Comparison of ENCODE assay signal across 25 cellular contexts in genomic region chr1:230646710-230647302, GRCh38. TPM values are rescaled to one million over a fixed set of nuclear protein-coding genes. Genes with fewer than 3 reads are reported as not detected.
DNase-seq lines count a peak whose midpoint lies in the region; ATAC-seq and TF ChIP-seq lines count a peak whose summit lies in the region.
"Had no signal": no experiment of that assay in that cellular context is flagged by ENCODE, and none has a peak within 500 bp of the region (broad histone marks: within the 10 kb centered on the region; RNA-seq: fewer than 3 reads in every experiment).

No MANE protein-coding gene starts in this region.

- H2BK15ac ChIP-seq in H9 (ENCODE audit: low read depth, low read length), result no peak overlapping the region

- H4K91ac ChIP-seq in H9 (ENCODE audit: insufficient read length, low read depth, low read length), result no peak overlapping the region

- peaks cover 11% of the 10 kb centered on the region for H3K79me1 ChIP-seq in H9 (ENCODE audit: insufficient read depth, low read depth, low read length, poor library complexity, severe bottlenecking)

- H4K8ac ChIP-seq in H9 (replicated peaks; ENCODE audit: insufficient read length, low read depth, low read length), result no peak overlapping the region

- H3K23ac ChIP-seq in H9 (ENCODE audit: insufficient read length, low read depth, low read length), result no peak overlapping the region

- no peak for TF ChIP-seq CTCF in Loucy (conservative IDR thresholded peaks at IDR 0.05; ENCODE audit: low read length)
- no peak for TF ChIP-seq CTCF in H9 (conservative IDR thresholded peaks at IDR 0.05)

- no peak overlapping the region for H3K9ac ChIP-seq in Loucy (ENCODE audit: low read depth, low read length, poor library complexity, severe bottlenecking)
- no peak overlapping the region for H3K9ac ChIP-seq in H9 (ENCODE audit: extremely low read depth, insufficient read length, low read length)

- H3K27me3 Mint-ChIP-seq in naive thymus-derived CD4-positive, alpha-beta T cell, result no peaks in the 10 kb centered on the region
- H3K27me3 Mint-ChIP-seq in H9 (ENCODE audit: low read depth), result no peaks in the 10 kb centered on the region

- H3K27ac Mint-ChIP-seq in naive thymus-derived CD4-positive, alpha-beta T cell, result no peak overlapping the region
- H3K27ac Mint-ChIP-seq in stimulated activated effector memory CD8-positive, alpha-beta T cell treated with anti-CD3 and anti-CD28 coated beads, Interleukin-12 subunit alpha, Interleukin-12 subunit beta, amount 100 ng/mL, for 72 hours, result peak overlapping the region; percentile 57
- no peak overlapping the region for H3K27ac Mint-ChIP-seq in H9
- H3K27ac Mint-ChIP-seq: CD14-positive monocyte, GM23338 had no signal

- H3K4me2 ChIP-seq in Loucy (ENCODE audit: low read depth, low read length, poor library complexity, severe bottlenecking) (peak overlapping the region; percentile 55), H9 (ENCODE audit: insufficient read depth, insufficient read length, low read length) (no peak overlapping the region)
- H3K4me2 ChIP-seq: GM23338 had no signal

- H3K9me3 ChIP-seq in Loucy (ENCODE audit: insufficient read depth, low read depth, low read length) (no peaks in the 10 kb centered on the region), H9 (ENCODE audit: control insufficient read depth, low read depth, low read length) (no peaks in the 10 kb centered on the region)
- H3K9me3 ChIP-seq in naive thymus-derived CD4-positive, alpha-beta T cell (ENCODE audit: control insufficient read depth in 2 of 3, low read length in 3 of 3), result no peaks in the 10 kb centered on the region
- H3K9me3 ChIP-seq: BE2C, HAP-1 had no signal

- H3K4ac ChIP-seq in H9 (ENCODE audit: low read depth, low read length), result no peak overlapping the region

- H2AFZ ChIP-seq in Loucy (ENCODE audit: low read length) (no peak overlapping the region), H9 (ENCODE audit: low read length) (no peak overlapping the region)
- H2AFZ ChIP-seq: GM23338 had no signal

- H3K36me3 ChIP-seq in Loucy (ENCODE audit: insufficient read depth, low read length), result no peaks in the 10 kb centered on the region
- H3K36me3 ChIP-seq in naive thymus-derived CD4-positive, alpha-beta T cell (ENCODE audit: control insufficient read depth in 2 of 3, insufficient read depth in 3 of 3, low read length in 3 of 3), result peaks cover 0 to 14% (median 0%) of the 10 kb centered on the region in 3 experiments
- H3K36me3 ChIP-seq: BE2C, HAP-1 had no signal

- H3K14ac ChIP-seq in H9 (ENCODE audit: insufficient read depth, low read length), result no peak overlapping the region

- no peak overlapping the region for H2BK5ac ChIP-seq in H9 (ENCODE audit: insufficient read length, low read length)

- H3K36me3 Mint-ChIP-seq in naive thymus-derived CD4-positive, alpha-beta T cell, result peaks cover 0 to 37% (median 17%) of the 10 kb centered on the region in 5 donors
- H3K36me3 Mint-ChIP-seq in stimulated activated effector memory CD8-positive, alpha-beta T cell treated with anti-CD3 and anti-CD28 coated beads, Interleukin-12 subunit alpha, Interleukin-12 subunit beta, amount 100 ng/mL, for 72 hours, result peaks cover 17% of the 10 kb centered on the region
- peaks cover 0 to 11% (median 7%) of the 10 kb centered on the region in 3 experiments; a peak in 6 of 7 replicates for H3K36me3 Mint-ChIP-seq in H9 (ENCODE audit: insufficient read depth in 1 of 3, low read depth in 3 of 3)

- no peak overlapping the region for H2BK120ac ChIP-seq in H9 (ENCODE audit: low read depth, low read length, poor library complexity, severe bottlenecking)

- no peaks in the 10 kb centered on the region for H3K9me2 ChIP-seq in Loucy (replicated peaks; ENCODE audit: low read depth, low read length)

- H3F3A ChIP-seq in Loucy (ENCODE audit: low read depth), result no peaks in the 10 kb centered on the region

- no peak overlapping the region for H4K5ac ChIP-seq in H9 (ENCODE audit: insufficient read length, low read depth, low read length)

- H3K4me3 ChIP-seq in Loucy (ENCODE audit: low read length, poor library complexity, severe bottlenecking), result peak overlapping the region; percentile 54
- H3K4me3 ChIP-seq in naive thymus-derived CD4-positive, alpha-beta T cell (ENCODE audit: low read length), result no peak overlapping the region
- H3K4me3 ChIP-seq: GM23338, HAP-1 had no signal

- H2AK5ac ChIP-seq in H9 (ENCODE audit: insufficient read length, low read length), result no peak overlapping the region

- H3K9me3 Mint-ChIP-seq in naive thymus-derived CD4-positive, alpha-beta T cell, result peaks cover 0 to 9% (median 0%) of the 10 kb centered on the region in 11 donors
- no peaks in the 10 kb centered on the region for H3K9me3 Mint-ChIP-seq in stimulated activated effector memory CD8-positive, alpha-beta T cell treated with anti-CD3 and anti-CD28 coated beads, Interleukin-12 subunit alpha, Interleukin-12 subunit beta, amount 100 ng/mL, for 72 hours
- H3K9me3 Mint-ChIP-seq in H9, result peaks cover 0 to 12% of the 10 kb centered on the region in 2 experiments; a peak in 4 of 5 replicates

- DNase-seq in NCI-H2171 treated with DMSO at 0.1 percent for 48 hours (lab: John Stamatoyannopoulos, UW) (peak; percentile 12), NCI-H2171 (lab: John Stamatoyannopoulos, UW) (no peak), H9 (no peak)
- DNase-seq in naive thymus-derived CD4-positive, alpha-beta T cell, result no peak
- DNase-seq in stimulated activated effector memory CD8-positive, alpha-beta T cell treated with anti-CD3 and anti-CD28 coated beads, Interleukin-12 subunit alpha, Interleukin-12 subunit beta, amount 100 ng/mL, for 72 hours (ENCODE audit: low spot score in 2 of 2), result no peak
- no peak for DNase-seq in central memory CD4-positive, alpha-beta T cell
- DNase-seq: BE2C, DMS53, KG1, MM.1S, NCI-H1048, NCI-H1417, NCI-H1694, NCI-H2029 treated with DMSO at 0.1 percent for 48 hours, NCI-H226, NCI-H510A, NCI-H69, SHP77 had no signal

- H3K27me3 ChIP-seq in Loucy (ENCODE audit: insufficient read depth, low read length, poor library complexity, severe bottlenecking), result no peaks in the 10 kb centered on the region
- no peaks in the 10 kb centered on the region for H3K27me3 ChIP-seq in naive thymus-derived CD4-positive, alpha-beta T cell (ENCODE audit: control insufficient read depth in 2 of 2, insufficient read depth in 2 of 2, low read length in 2 of 2)
- H3K27me3 ChIP-seq in H9 (ENCODE audit: insufficient read depth, low read length), result no peaks in the 10 kb centered on the region
- H3K27me3 ChIP-seq: BE2C had no signal

- H3K27ac ChIP-seq in naive thymus-derived CD4-positive, alpha-beta T cell (ENCODE audit: low read depth, low read length), result no peak overlapping the region
- no peak overlapping the region for H3K27ac ChIP-seq in H9 (ENCODE audit: insufficient read length, low read depth, low read length)
- H3K27ac ChIP-seq: 22Rv1, RWPE1 had no signal

- peak overlapping the region in 6 of 10 donors; percentile 3 to 50 (median 40) for H3K4me3 Mint-ChIP-seq in naive thymus-derived CD4-positive, alpha-beta T cell
- no peak overlapping the region for H3K4me3 Mint-ChIP-seq in stimulated activated effector memory CD8-positive, alpha-beta T cell treated with anti-CD3 and anti-CD28 coated beads, Interleukin-12 subunit alpha, Interleukin-12 subunit beta, amount 100 ng/mL, for 72 hours
- no peak overlapping the region for H3K4me3 Mint-ChIP-seq in H9
- H3K4me3 Mint-ChIP-seq: CD14-positive monocyte, GM23338 had no signal

- peaks cover 5% of the 10 kb centered on the region for H3K23me2 ChIP-seq in H9 (ENCODE audit: insufficient read length, low read depth, low read length, poor library complexity, severe bottlenecking)

- peaks cover 37% of the 10 kb centered on the region for H4K20me1 ChIP-seq in Loucy (ENCODE audit: insufficient read depth, low read length, poor library complexity, severe bottlenecking)
- H4K20me1 ChIP-seq in H9 (ENCODE audit: control insufficient read depth, insufficient read depth, insufficient read length), result no peaks in the 10 kb centered on the region

- peaks cover 36 to 91% (median 82%) of the 10 kb centered on the region in 7 donors for H3K4me1 Mint-ChIP-seq in naive thymus-derived CD4-positive, alpha-beta T cell
- H3K4me1 Mint-ChIP-seq in stimulated activated effector memory CD8-positive, alpha-beta T cell treated with anti-CD3 and anti-CD28 coated beads, Interleukin-12 subunit alpha, Interleukin-12 subunit beta, amount 100 ng/mL, for 72 hours, result peaks cover 56% of the 10 kb centered on the region
- H3K4me1 Mint-ChIP-seq in H9, result peaks cover 13 to 18% of the 10 kb centered on the region in 2 experiments

- intact Hi-C loops in naive thymus-derived CD4-positive, alpha-beta T cell (cut with micrococcal nuclease), result loop anchor here (10.0 kb wide), 5 partner anchors 268 to 1392 kb away; partner anchors contain the start of genes DISC1 (in 1 of the 2), FAM89A (in 1 of the 2) and RAB4A (in 1 of the 2)

- H2BK12ac ChIP-seq in H9 (ENCODE audit: insufficient read length, low read depth, low read length), result no peak overlapping the region

- no peak overlapping the region for H3K18ac ChIP-seq in H9 (ENCODE audit: insufficient read length, low read depth, low read length)

- no peak for ATAC-seq in naive thymus-derived CD4-positive, alpha-beta T cell
- no peak for ATAC-seq in stimulated activated effector memory CD8-positive, alpha-beta T cell treated with anti-CD3 and anti-CD28 coated beads, Interleukin-12 subunit alpha, Interleukin-12 subunit beta, amount 100 ng/mL, for 72 hours
- ATAC-seq: GM23338, Panc1 had no signal

- no peak overlapping the region for H3T11ph ChIP-seq in H9 (ENCODE audit: low read length)

- H3K79me2 ChIP-seq in Loucy (ENCODE audit: insufficient read depth, low read length) (peaks cover 87% of the 10 kb centered on the region), H9 (ENCODE audit: insufficient read depth, low read length) (peaks cover 31% of the 10 kb centered on the region)

- H3K4me1 ChIP-seq in Loucy (ENCODE audit: insufficient read depth, low read length, poor library complexity, severe bottlenecking), result peaks cover 46% of the 10 kb centered on the region
- H3K4me1 ChIP-seq in naive thymus-derived CD4-positive, alpha-beta T cell (ENCODE audit: control insufficient read depth in 2 of 2, insufficient read depth in 2 of 2, low read length in 2 of 2), result peaks cover 20 to 23% of the 10 kb centered on the region in 2 donors
- no peaks in the 10 kb centered on the region for H3K4me1 ChIP-seq in H9 (ENCODE audit: insufficient read depth, low read length)

- H3K56ac ChIP-seq in H9 (ENCODE audit: insufficient read length, low read depth, low read length), result no peak overlapping the region

- H2BK20ac ChIP-seq in H9 (ENCODE audit: low read depth, low read length, poor library complexity, severe bottlenecking), result no peak overlapping the region

- POLR2A ChIA-PET in naive thymus-derived CD4-positive, alpha-beta T cell (lab: Charles Lee), result no interaction called here

- CTCF ChIA-PET in naive thymus-derived CD4-positive, alpha-beta T cell (lab: Charles Lee), result no interaction called here

- WGBS in H9 (ENCODE audit: extremely low coverage, insufficient read length, low lambda C conversion rate), result no CpG with 5 or more reads among the region's 4 CpGs

RNA-seq across cellular contexts. Expression of gene COG2, which starts 4.5 kb away (rescaled TPM):
- total RNA-seq in naive thymus-derived CD4-positive, alpha-beta T cell, result 10 to 100 TPM; 21.6 to 47.5 (median 34.7) TPM
- polyA plus RNA-seq in naive thymus-derived CD4-positive, alpha-beta T cell, result 10 to 100 TPM; 35.3 to 42.6 TPM
- total RNA-seq in H9 (2021), result 35.7 and 42.2 TPM in 2 replicates

Comparison
In these comparisons a context has a peak if more than half of its experiments do, and no peak if none do; other contexts are left out.
1. H3K4me3 Mint-ChIP-seq: peak in naive thymus-derived CD4-positive, alpha-beta T cell (6 of 10); none in stimulated activated effector memory CD8-positive, alpha-beta T cell treated with anti-CD3 and anti-CD28 coated beads, Interleukin-12 subunit alpha, Interleukin-12 subunit beta, amount 100 ng/mL, for 72 hours (single experiment) and H9 (0 of 2).